Comparison of ENCODE assay signal across 19 cellular contexts in the genomic region with DNA sequence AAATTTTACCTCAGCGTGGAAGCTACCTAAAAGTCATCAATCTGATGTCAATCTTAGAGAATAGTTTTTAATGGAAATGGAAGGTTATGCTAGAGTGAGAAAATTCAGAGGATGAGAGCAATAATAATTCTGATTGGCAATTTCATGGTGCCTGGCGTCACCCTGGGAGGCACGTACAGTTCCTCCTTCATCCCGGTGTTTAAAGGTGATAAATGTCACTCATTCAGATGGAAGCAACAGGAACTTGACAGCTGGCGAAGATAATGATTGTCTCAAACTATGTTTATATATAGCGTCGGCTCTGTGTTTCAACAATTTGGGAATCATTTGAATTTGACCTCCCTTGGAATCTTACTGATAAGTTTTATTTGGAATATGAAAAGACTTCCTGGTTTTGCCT.
"Had no signal": no experiment of that assay in that cellular context is flagged by ENCODE, and none has a peak within 500 bp of the region (broad histone marks: within the 10 kb centered on the region; RNA-seq: fewer than 3 reads in every experiment).

No MANE protein-coding gene starts in this region.

- DNase-seq: colonic mucosa; cortex of kidney; effector CD8-positive, alpha-beta T cell; effector memory CD8-positive, alpha-beta T cell; endodermal cell; erythroblast; foreskin keratinocyte; heart right ventricle; hippocampal formation; left cardiac atrium; left lung; left ventricle myocardium superior; lower lobe of right lung; mesenchymal stem cell; mucosa of descending colon; naive B cell had no signal

- H3K27me3 ChIP-seq: colonic mucosa, foreskin keratinocyte, gastroesophageal sphincter, heart right ventricle, left lung had no signal

- ATAC-seq: effector memory CD8-positive, alpha-beta T cell; esophagus mucosa; foreskin keratinocyte; gastroesophageal sphincter; heart right ventricle; left cardiac atrium; left lung; left ventricle myocardium superior; lower lobe of right lung; mucosa of descending colon had no signal

- H3K4me1 ChIP-seq: colonic mucosa, foreskin keratinocyte, gastroesophageal sphincter, heart right ventricle, left lung, lower lobe of right lung had no signal

- H3K4me3 ChIP-seq: colonic mucosa, gastroesophageal sphincter, heart right ventricle, left lung, lower lobe of right lung, mucosa of descending colon had no signal

- H3K36me3 ChIP-seq: colonic mucosa, gastroesophageal sphincter, heart right ventricle, left lung, lower lobe of right lung had no signal

- H3K9me3 ChIP-seq: colonic mucosa, left lung, lower lobe of right lung, mucosa of descending colon had no signal

- H3K27ac ChIP-seq: colonic mucosa, epithelial cell of prostate, foreskin keratinocyte, gastroesophageal sphincter, heart right ventricle, left lung, lower lobe of right lung had no signal
